Comparison of ENCODE assay signal across 1 cellular context in genomic region chr1:99590578-99591209, GRCh38.
TF ChIP-seq lines count a peak whose summit lies in the region.

No MANE protein-coding gene starts in this region.

TF ChIP-seq in SK-N-SH, 30 proteins besides CTCF, POLR2A, EP300 and RAD21 (continued from another document):
- TF ChIP-seq GATA2 (CRISPR knock-in tag; IDR thresholded peaks at IDR 0.05) = no peak
- TF ChIP-seq MEF2A (IDR thresholded peaks at IDR 0.05; ENCODE audit: borderline replicate concordance, low read depth) = no peak
- peak; percentile 66; the same call in 1 of the 2 replicates for TF ChIP-seq TEAD4 (IDR thresholded peaks at IDR 0.05; ENCODE audit: borderline replicate concordance, insufficient read depth)
- no peak; the same call in 1 of the 2 replicates for TF ChIP-seq REST (IDR thresholded peaks at IDR 0.05; ENCODE audit: low read depth, low read length)
- TF ChIP-seq JUND (IDR thresholded peaks at IDR 0.05) = peak; percentile 68
